7 cellular contexts compared by ENCODE assay signal in the genomic region with DNA sequence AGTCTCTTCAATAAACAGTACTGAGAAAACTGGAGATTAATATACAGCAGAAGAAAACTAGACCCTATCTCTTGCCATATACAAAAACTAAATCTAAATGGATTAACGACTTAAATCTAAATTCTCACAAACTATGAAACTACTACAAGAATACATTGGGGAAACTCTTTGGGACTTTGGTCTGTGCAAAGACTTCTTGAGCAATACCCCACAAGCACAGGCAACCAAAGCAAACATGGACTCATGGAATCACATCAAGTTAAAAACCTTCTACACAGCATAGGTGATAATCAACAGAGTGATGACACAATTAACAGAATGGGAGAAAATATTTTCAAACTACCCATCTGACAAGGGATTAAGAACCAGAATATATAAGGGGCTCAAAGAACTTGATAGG.
"Had no signal": no experiment of that assay in that cellular context is flagged by ENCODE, and none has a peak within 500 bp of the region (broad histone marks: within the 10 kb centered on the region; RNA-seq: fewer than 3 reads in every experiment).

No MANE protein-coding gene starts in this region.

- FAIRE-seq: G401.6, GM12878, GM12892, GM18507, GM19239 had no signal

- ATAC-seq: GM12878 had no signal

- DNase-seq: GDM1, GF-D8 had no signal

- H3K4me3 ChIP-seq: GM12878 had no signal
